ENCODE assay signal across 10 cellular contexts in genomic region chr11:72750556-72751292, GRCh38. TPM values are rescaled to one million over a fixed set of nuclear protein-coding genes. Genes with fewer than 3 reads are reported as not detected.
DNase-seq lines count a peak whose midpoint lies in the region; ATAC-seq and TF ChIP-seq lines count a peak whose summit lies in the region.
"Had no signal": no experiment of that assay in that cellular context is flagged by ENCODE, and none has a peak within 500 bp of the region (broad histone marks: within the 10 kb centered on the region; RNA-seq: fewer than 3 reads in every experiment).

No MANE protein-coding gene starts in this region.

- H3K27me3 ChIP-seq in CD8-positive, alpha-beta T cell (ENCODE audit: insufficient read depth, low read length), result no peaks in the 10 kb centered on the region
- H3K27me3 ChIP-seq in HUES64 (ENCODE audit: insufficient read depth, low read length), result no peaks in the 10 kb centered on the region
- H3K27me3 ChIP-seq: body of pancreas had no signal

- ATAC-seq in CD8-positive, alpha-beta T cell, result no peak
- ATAC-seq in natural killer cell, result no peak
- ATAC-seq: Panc1 had no signal

- no peaks in the 10 kb centered on the region for H3K9me3 ChIP-seq in CD8-positive, alpha-beta T cell (ENCODE audit: low read length)
- no peaks in the 10 kb centered on the region for H3K9me3 ChIP-seq in HUES64 (ENCODE audit: insufficient read depth, low read depth, low read length)
- H3K9me3 ChIP-seq: body of pancreas had no signal

- CTCF ChIA-PET in CD8-positive, alpha-beta T cell (lab: Charles Lee), result interaction anchor here (0.9 to 1.5 kb wide), 2 partner anchors 9 to 25 kb away, joined by 3 to 4 read pairs; no protein-coding TSS in a partner anchor

- peak overlapping the region; percentile 94 for H3K27ac Mint-ChIP-seq in CD8-positive, alpha-beta T cell
- H3K27ac Mint-ChIP-seq in natural killer cell, result peak overlapping the region; percentile 91 to 93

- no peak for TF ChIP-seq CTCF in CD8-positive, alpha-beta T cell (IDR thresholded peaks at IDR 0.05)
- TF ChIP-seq CTCF in natural killer cell (IDR thresholded peaks at IDR 0.05), result no peak

- peak overlapping the region; percentile 95 for H3K4me3 Mint-ChIP-seq in CD8-positive, alpha-beta T cell
- peak overlapping the region; percentile 90 for H3K4me3 Mint-ChIP-seq in natural killer cell

- no peak overlapping the region for H3K27ac ChIP-seq in CD8-positive, alpha-beta T cell (ENCODE audit: low read depth, low read length)
- H3K27ac ChIP-seq in HUES64 (ENCODE audit: low read depth, low read length), result no peak overlapping the region
- peak overlapping the region; percentile 89 for H3K27ac ChIP-seq in cingulate gyrus (ENCODE audit: low read depth, low read length)

- peaks cover 12% of the 10 kb centered on the region for H3K36me3 Mint-ChIP-seq in CD8-positive, alpha-beta T cell
- H3K36me3 Mint-ChIP-seq in natural killer cell, result no peaks in the 10 kb centered on the region

- 84% methylated on average over 3 of the region's 3 CpGs for WGBS in HUES64

- H3K9ac ChIP-seq in HUES64 (ENCODE audit: low read depth, low read length), result no peak overlapping the region

- H3K4me1 ChIP-seq in CD8-positive, alpha-beta T cell (ENCODE audit: insufficient read depth, low read length), result peaks cover 43% of the 10 kb centered on the region
- peaks cover 13% of the 10 kb centered on the region for H3K4me1 ChIP-seq in HUES64 (ENCODE audit: insufficient read depth, low read length)

- H3K9me3 Mint-ChIP-seq in CD8-positive, alpha-beta T cell, result no peaks in the 10 kb centered on the region
- H3K9me3 Mint-ChIP-seq in natural killer cell, result no peaks in the 10 kb centered on the region

- no peak for DNase-seq in CD8-positive, alpha-beta T cell
- DNase-seq in natural killer cell, result no peak
- DNase-seq in medulla oblongata (ENCODE audit: extremely low spot score), result no peak
- no peak for DNase-seq in DMS153 (lab: John Stamatoyannopoulos, UW)
- no peak for DNase-seq in HT-29 (ENCODE audit: low spot score)
- DNase-seq in NCI-H2196 treated with DMSO at 0.1 percent for 48 hours (lab: John Stamatoyannopoulos, UW; ENCODE audit: unreplicated experiment), result no peak

- no peaks in the 10 kb centered on the region for H3K27me3 Mint-ChIP-seq in CD8-positive, alpha-beta T cell (ENCODE audit: low read depth)
- no peaks in the 10 kb centered on the region for H3K27me3 Mint-ChIP-seq in natural killer cell (ENCODE audit: low read depth in 2 of 2)

- no peaks in the 10 kb centered on the region for H3K36me3 ChIP-seq in CD8-positive, alpha-beta T cell (ENCODE audit: insufficient read depth, low read length)
- H3K36me3 ChIP-seq in HUES64 (ENCODE audit: insufficient read depth, low read length), result no peaks in the 10 kb centered on the region

- peak overlapping the region; percentile 92 for H3K4me3 ChIP-seq in CD8-positive, alpha-beta T cell (ENCODE audit: low read depth, low read length)
- peak overlapping the region; percentile 92 for H3K4me3 ChIP-seq in HUES64 (ENCODE audit: low read length)
- H3K4me3 ChIP-seq: body of pancreas had no signal

- H3K4me1 Mint-ChIP-seq in CD8-positive, alpha-beta T cell (ENCODE audit: low read depth), result peaks cover 52% of the 10 kb centered on the region
- peaks cover 44 to 68% of the 10 kb centered on the region in 2 donors for H3K4me1 Mint-ChIP-seq in natural killer cell

- intact Hi-C loops in CD8-positive, alpha-beta T cell (cut with DNase I, micrococcal nuclease), result no loop called here
- intact Hi-C loops in natural killer cell (cut with micrococcal nuclease), result loop anchor here (5.0 kb wide), 1 partner anchor 42 kb away; the partner anchor contains the start of gene STARD10

- POLR2A ChIA-PET in CD8-positive, alpha-beta T cell (lab: Charles Lee), result interaction anchor here (0.6 to 2.0 kb wide), 3 partner anchors 13 to 1482 kb away, joined by 3 to 10 read pairs (median 6); partner anchors contain the start of gene STARD10

RNA-seq across cellular contexts. Expression of gene ARAP1, which starts 1.5 kb away (rescaled TPM):
- total RNA-seq in CD8-positive, alpha-beta T cell, result 10 to 100 TPM; 93.5 to 95.2 TPM
- polyA plus RNA-seq in HUES64 (2013, experiment 1 of 2), result 34.0 TPM
- 31.4 TPM for polyA plus RNA-seq in HUES64 (2013, experiment 2 of 2)
- total RNA-seq in natural killer cell, result 100 to 1,000 TPM; 293 to 327 (median 296) TPM
- 109 and 161 TPM in 2 replicates for total RNA-seq in HT-29 (2014; rRNA removed; shearing (Covaris generic))

RNA-seq across cellular contexts. Expression of gene STARD10, which starts 43.1 kb away (rescaled TPM):
- 10 to 100 TPM; 22.1 to 25.1 TPM for total RNA-seq in CD8-positive, alpha-beta T cell
- 12.6 TPM for polyA plus RNA-seq in HUES64 (2013, experiment 1 of 2)
- polyA plus RNA-seq in HUES64 (2013, experiment 2 of 2), result 23.7 TPM
- total RNA-seq in natural killer cell, result 10 to 100 TPM; 10.9 to 17.3 (median 11.7) TPM
- total RNA-seq in HT-29 (2014; rRNA removed; shearing (Covaris generic)), result 1,082 and 1,283 TPM in 2 replicates

Comparison
In these comparisons a context has a peak if more than half of its experiments do, and no peak if none do; other contexts are left out.
1. RNA of gene STARD10, which starts 43.1 kb away (total RNA-seq): 1,082 to 1,283 TPM in HT-29; 22.1 to 25.1 TPM in CD8-positive, alpha-beta T cell and 10.9 to 17.3 TPM in natural killer cell; every median in the first group is over 10 times any median in the second.